Comparison of ENCODE assay signal across 18 cellular contexts in the genomic region with DNA sequence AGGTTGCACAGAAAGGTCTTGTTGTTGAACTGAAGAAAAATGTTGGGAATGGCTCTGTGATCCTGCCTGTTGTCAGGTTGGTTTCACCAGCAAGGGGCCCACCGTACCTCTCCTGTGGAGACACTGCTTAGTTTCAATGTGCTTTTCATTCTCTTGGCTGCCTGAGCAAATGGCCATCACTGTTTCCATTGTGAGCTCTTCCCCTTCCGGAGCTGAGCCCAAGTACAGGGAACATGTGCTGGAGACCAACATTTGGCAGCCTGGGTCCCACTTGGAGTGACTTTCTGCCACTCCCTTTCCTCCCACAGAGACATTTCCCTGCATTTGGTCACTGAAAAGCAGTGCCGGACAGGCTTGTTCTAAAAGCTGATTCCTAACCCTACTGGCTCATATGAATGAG. TPM values are rescaled to one million over a fixed set of nuclear protein-coding genes. Genes with fewer than 3 reads are reported as not detected.
DNase-seq lines count a peak whose midpoint lies in the region; ATAC-seq and TF ChIP-seq lines count a peak whose summit lies in the region.
"Had no signal": no experiment of that assay in that cellular context is flagged by ENCODE, and none has a peak within 500 bp of the region (broad histone marks: within the 10 kb centered on the region; RNA-seq: fewer than 3 reads in every experiment).

No MANE protein-coding gene starts in this region.

- H3K9ac ChIP-seq in mesenchymal stem cell (ENCODE audit: low read length): no peak overlapping the region

- no peak for TF ChIP-seq POLR2A in stomach (IDR thresholded peaks at IDR 0.05)

- H3K23ac ChIP-seq in mesenchymal stem cell (ENCODE audit: low read length in 2 of 2): no peak overlapping the region

- H3K9me3 Mint-ChIP-seq in WTC11: no peaks in the 10 kb centered on the region
- H3K9me3 Mint-ChIP-seq: natural killer cell had no signal

- H4K8ac ChIP-seq in mesenchymal stem cell (ENCODE audit: low read length): no peak overlapping the region

- H2AFZ ChIP-seq in mesenchymal stem cell (ENCODE audit: low read depth, low read length): no peak overlapping the region

- H2AK5ac ChIP-seq in mesenchymal stem cell (ENCODE audit: low read length, severe bottlenecking): no peak overlapping the region

- no peak overlapping the region for H2BK15ac ChIP-seq in mesenchymal stem cell (ENCODE audit: low read depth, poor library complexity, severe bottlenecking)

- H3K4ac ChIP-seq in mesenchymal stem cell (ENCODE audit: low read depth in 1 of 2, low read length in 2 of 2): no peak overlapping the region

- no peak for TF ChIP-seq EP300 in stomach (IDR thresholded peaks at IDR 0.05)

- no peak overlapping the region for H2BK5ac ChIP-seq in mesenchymal stem cell (ENCODE audit: low read depth, low read length, poor library complexity, severe bottlenecking)

- H3K4me3 ChIP-seq in mesenchymal stem cell (ENCODE audit: insufficient read depth in 1 of 2, low read depth in 1 of 2, low read length in 2 of 2) (no peak overlapping the region), stomach (no peak overlapping the region)

- H3K14ac ChIP-seq in mesenchymal stem cell (ENCODE audit: low read length in 2 of 2): no peak overlapping the region

- ATAC-seq in WTC11 (no peak), HG02981 (IDR thresholded peaks at IDR 0.05; ENCODE audit: unreplicated experiment) (no peak), GM19395 (IDR thresholded peaks at IDR 0.05; ENCODE audit: unreplicated experiment) (no peak)
- ATAC-seq: HepG2, natural killer cell had no signal

- peaks cover 3% of the 10 kb centered on the region for H3K4me1 ChIP-seq in mesenchymal stem cell (ENCODE audit: control insufficient read depth, insufficient read depth, low read depth, low read length)
- H3K4me1 ChIP-seq in stomach: peaks cover 0 to 17% (median 5%) of the 10 kb centered on the region in 4 donors

- no peaks in the 10 kb centered on the region for H3K27me3 Mint-ChIP-seq in WTC11 (ENCODE audit: low read depth)

- H3K4me1 Mint-ChIP-seq in WTC11: peaks cover 40% of the 10 kb centered on the region

- peaks cover 9 to 19% of the 10 kb centered on the region in 2 experiments for H3K36me3 ChIP-seq in mesenchymal stem cell (ENCODE audit: control insufficient read depth in 1 of 2, insufficient read depth in 2 of 2, low read depth in 1 of 2, low read length in 2 of 2)
- peaks cover 0 to 17% (median 13%) of the 10 kb centered on the region in 4 donors for H3K36me3 ChIP-seq in stomach

- CTCF ChIA-PET in WTC11 (lab: Charles Lee): interaction anchor here (0.9 to 1.0 kb wide), 2 partner anchors 39 to 124 kb away, joined by 3 to 4 read pairs; no protein-coding TSS in a partner anchor

- intact Hi-C loops in stomach (cut with DNase I; ENCODE audit: low total_unique reads): no loop called here

- H3K27me3 ChIP-seq in mesenchymal stem cell (ENCODE audit: control insufficient read depth in 1 of 2, insufficient read depth in 1 of 2, low read length in 2 of 2): no peaks in the 10 kb centered on the region
- no peaks in the 10 kb centered on the region for H3K27me3 ChIP-seq in stomach

- WGBS in mesenchymal stem cell: over 99% methylated on average over 3 of the region's 3 CpGs
- 69 to 88% (median 82%) methylated on average over 3 of the region's 3 CpGs for WGBS in stomach, 5 donors

- peaks cover 3% of the 10 kb centered on the region for H3K79me1 ChIP-seq in mesenchymal stem cell (replicated peaks; ENCODE audit: low read length, poor library complexity, severe bottlenecking)

- H3K4me3 Mint-ChIP-seq in WTC11: no peak overlapping the region
- H3K4me3 Mint-ChIP-seq: natural killer cell had no signal

- peak overlapping the region; percentile 20 for H4K91ac ChIP-seq in mesenchymal stem cell (ENCODE audit: low read length)

- H3K4me2 ChIP-seq in mesenchymal stem cell (ENCODE audit: low read length, poor library complexity, severe bottlenecking): no peak overlapping the region

- DNase-seq in WTC11 (ENCODE audit: low spot score) (no peak), globus pallidus (ENCODE audit: low spot score) (peak; percentile 48), mesenchymal stem cell (no peak), stomach (no peak), cerebellar nuclear complex (lab: John Stamatoyannopoulos, UW) (no peak), MV-4-11 (lab: John Stamatoyannopoulos, UW) (no peak)
- DNase-seq: activated CD4-positive, CD25-positive, alpha-beta regulatory T cell treated with anti-CD3 and anti-CD28 coated beads, Interleukin-2, amount 50 U/mL, for 72 hours; activated CD8-positive, alpha-beta memory T cell treated with anti-CD3 and anti-CD28 coated beads for 24 hours; activated naive CD4-positive, alpha-beta T cell treated with anti-CD3 and anti-CD28 coated beads, Interleukin-2, amount 50 U/mL, for 16 hours; activated T-cell treated with anti-CD3 and anti-CD28 coated beads, Interleukin-2, amount 50 U/mL, for 48 hours; natural killer cell; NCI-H1436; NCI-H526 had no signal

- no peak overlapping the region for H2BK120ac ChIP-seq in mesenchymal stem cell (ENCODE audit: low read depth, low read length)

- H3K27ac ChIP-seq in mesenchymal stem cell (ENCODE audit: low read length, poor library complexity, severe bottlenecking) (no peak overlapping the region), stomach (peak overlapping the region in 3 of 5 donors; percentile 10 to 50 (median 29))
- H3K27ac ChIP-seq: RWPE1 had no signal

- POLR2A ChIA-PET in WTC11 (lab: Charles Lee): no interaction called here

- TF ChIP-seq CTCF in WTC11 (IDR thresholded peaks at IDR 0.05) (no peak), stomach (IDR thresholded peaks at IDR 0.05) (no peak)

- H3K9me3 ChIP-seq in mesenchymal stem cell (ENCODE audit: control insufficient read depth, low read length): no peaks in the 10 kb centered on the region
- H3K9me3 ChIP-seq in stomach: no peaks in the 10 kb centered on the region

- H3K18ac ChIP-seq in mesenchymal stem cell (ENCODE audit: low read depth in 1 of 2, low read length in 2 of 2): no peak overlapping the region

- H3K36me3 Mint-ChIP-seq in WTC11: no peaks in the 10 kb centered on the region
- H3K36me3 Mint-ChIP-seq: natural killer cell had no signal

- no peak overlapping the region for H2BK12ac ChIP-seq in mesenchymal stem cell (ENCODE audit: low read length in 2 of 2)

- peak overlapping the region; percentile 82 for H3K27ac Mint-ChIP-seq in WTC11
- H3K27ac Mint-ChIP-seq: natural killer cell had no signal

TF ChIP-seq in WTC11, 78 proteins besides CTCF, POLR2A, EP300 and RAD21 (continues in another document):
- no peak for TF ChIP-seq OVOL2 (CRISPR knock-in tag; IDR thresholded peaks at IDR 0.05; ENCODE audit: borderline replicate concordance)
- no peak for TF ChIP-seq NFE2L1 (CRISPR knock-in tag; IDR thresholded peaks at IDR 0.05)
- TF ChIP-seq, protein P1, sequence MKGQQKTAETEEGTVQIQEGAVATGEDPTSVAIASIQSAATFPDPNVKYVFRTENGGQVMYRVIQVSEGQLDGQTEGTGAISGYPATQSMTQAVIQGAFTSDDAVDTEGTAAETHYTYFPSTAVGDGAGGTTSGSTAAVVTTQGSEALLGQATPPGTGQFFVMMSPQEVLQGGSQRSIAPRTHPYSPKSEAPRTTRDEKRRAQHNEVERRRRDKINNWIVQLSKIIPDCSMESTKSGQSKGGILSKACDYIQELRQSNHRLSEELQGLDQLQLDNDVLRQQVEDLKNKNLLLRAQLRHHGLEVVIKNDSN (CRISPR knock-in tag; IDR thresholded peaks at IDR 0.05): no peak
- no peak for TF ChIP-seq CBFB (CRISPR knock-in tag; IDR thresholded peaks at IDR 0.05; ENCODE audit: low read depth)

RNA-seq across cellular contexts. Expression of gene GABARAPL2, which starts 23.1 kb away (rescaled TPM):
- total RNA-seq in WTC11 (2021) (60.8 to 63.7 TPM (median 62.7 TPM) in 3 replicates), stomach (100 to 1,000 TPM in 2 of 5 donors, 10 to 100 TPM in 3; 29.8 to 192 (median 81.4) TPM)
- polyA plus RNA-seq in mesenchymal stem cell (2013, experiment 1 of 2): 86.7 TPM
- 91.2 TPM for polyA plus RNA-seq in mesenchymal stem cell (2013, experiment 2 of 2)
- polyA plus RNA-seq in stomach: 100 to 1,000 TPM in 2 of 3 donors, 10 to 100 TPM in 1; 83.4 to 198 (median 171) TPM

RNA-seq across cellular contexts. Expression of gene TMEM231, which starts 33.2 kb away (rescaled TPM):
- 9.2 to 12.0 TPM (median 10.7 TPM) in 3 replicates for total RNA-seq in WTC11 (2021)
- polyA plus RNA-seq in mesenchymal stem cell (2013, experiment 1 of 2): 14.5 TPM
- polyA plus RNA-seq in mesenchymal stem cell (2013, experiment 2 of 2): 17.1 TPM
- total RNA-seq in stomach: 10 to 100 TPM in 2 of 5 donors, 1 to 10 TPM in 2, not detected in 1; 4.6 to 14.1 (median 11.2) TPM
- 1 to 10 TPM; 1.1 to 2.9 (median 1.5) TPM for polyA plus RNA-seq in stomach

RNA-seq across cellular contexts. Expression of gene ADAT1, which starts 33.8 kb away (rescaled TPM):
- total RNA-seq in WTC11 (2021): 45.3 to 48.1 TPM (median 46.0 TPM) in 3 replicates
- 19.7 TPM for polyA plus RNA-seq in mesenchymal stem cell (2013, experiment 1 of 2)
- 23.5 TPM for polyA plus RNA-seq in mesenchymal stem cell (2013, experiment 2 of 2)
- 10 to 100 TPM in 3 of 5 donors, 1 to 10 TPM in 1, under 1 TPM in 1; 0.58 to 69.8 (median 25.8) TPM for total RNA-seq in stomach
- 10 to 100 TPM in 1 of 3 donors, 1 to 10 TPM in 2; 6.0 to 18.2 (median 7.8) TPM for polyA plus RNA-seq in stomach

RNA-seq across cellular contexts. Expression of gene CHST5, which starts 53.4 kb away (rescaled TPM):
- total RNA-seq in WTC11 (2021) (0.71 to 0.89 TPM in 2 of 3 replicates, not detected in the other), stomach (10 to 100 TPM in 1 of 5 donors, 1 to 10 TPM in 3, not detected in 1; 1.1 to 23.2 (median 3.0) TPM)
- polyA plus RNA-seq in mesenchymal stem cell (2013, experiment 1 of 2): 0.06 TPM
- polyA plus RNA-seq in mesenchymal stem cell (2013, experiment 2 of 2): 0.03 TPM
- polyA plus RNA-seq in stomach: under 1 TPM in 1 of 3 donors, not detected in 2; 0.05 TPM
- total RNA-seq: HepG2, natural killer cell, pulmonary artery endothelial cell had no signal

RNA-seq across cellular contexts. Expression of gene KARS1, which starts 58.2 kb away (rescaled TPM):
- total RNA-seq in WTC11 (2021): 163 to 199 TPM (median 169 TPM) in 3 replicates
- polyA plus RNA-seq in mesenchymal stem cell (2013, experiment 1 of 2): 94.4 TPM
- polyA plus RNA-seq in mesenchymal stem cell (2013, experiment 2 of 2): 94.0 TPM
- total RNA-seq in stomach: 100 to 1,000 TPM in 2 of 5 donors, 10 to 100 TPM in 3; 85.8 to 196 (median 97.4) TPM
- 100 to 1,000 TPM in 1 of 3 donors, 10 to 100 TPM in 2; 81.2 to 102 (median 84.1) TPM for polyA plus RNA-seq in stomach
